In the genomic region with DNA sequence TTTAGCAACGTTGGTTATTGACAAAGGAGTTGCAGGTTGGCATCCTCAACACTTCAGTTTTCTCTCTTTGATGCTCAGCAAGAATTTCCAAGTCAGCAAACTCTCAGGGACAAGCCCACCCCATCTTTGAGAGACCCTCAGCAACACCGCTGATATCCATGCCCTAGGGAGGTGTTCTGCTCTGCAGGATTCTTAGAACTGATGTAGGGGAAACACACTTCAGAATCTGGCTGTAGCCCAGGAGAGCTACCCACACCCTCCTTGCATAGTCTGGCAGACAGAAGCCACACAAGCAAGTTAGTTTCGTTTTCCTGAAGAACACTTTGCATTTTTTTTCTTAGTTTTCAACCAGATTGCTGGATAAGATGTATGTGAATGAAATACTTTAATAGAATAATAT, we compare ENCODE assay signal across 8 cellular contexts. TPM values are rescaled to one million over a fixed set of nuclear protein-coding genes. Genes with fewer than 3 reads are reported as not detected.
DNase-seq lines count a peak whose midpoint lies in the region; ATAC-seq and TF ChIP-seq lines count a peak whose summit lies in the region.

No MANE protein-coding gene starts in this region.

- intact Hi-C loops in esophagus squamous epithelium (cut with DNase I), result no loop called here
- intact Hi-C loops in psoas muscle (cut with DNase I), result no loop called here

- H3K4me1 ChIP-seq in esophagus squamous epithelium (peaks cover 0 to 52% (median 12%) of the 10 kb centered on the region in 3 donors), psoas muscle (peaks cover 15% of the 10 kb centered on the region), H9 (ENCODE audit: insufficient read depth, low read length) (no peaks in the 10 kb centered on the region; the same call in 1 of the 2 replicates)

- no peak overlapping the region for H2BK12ac ChIP-seq in H9 (ENCODE audit: insufficient read length, low read depth, low read length)

- H3K4ac ChIP-seq in H9 (ENCODE audit: low read depth, low read length), result no peak overlapping the region

- TF ChIP-seq CTCF in esophagus squamous epithelium (IDR thresholded peaks at IDR 0.05), result no peak
- no peak for TF ChIP-seq CTCF in psoas muscle (IDR thresholded peaks at IDR 0.05)
- no peak for TF ChIP-seq CTCF in H9 (conservative IDR thresholded peaks at IDR 0.05)

- POLR2A ChIA-PET in activated CD4-positive, alpha-beta memory T cell treated with anti-CD3 and anti-CD28 coated beads, Interleukin-2, amount 10 ng/mL, durations not matched to agents 7 days and 5 days (lab: Charles Lee), result interaction anchor here (0.7 to 2.6 kb wide), 11 partner anchors 10 to 619 kb away, joined by 3 to 46 read pairs (median 3); partner anchors contain the start of genes PEX1, RBM48, SAMD9 and VPS50

- H2BK20ac ChIP-seq in H9 (ENCODE audit: low read depth, low read length, poor library complexity, severe bottlenecking), result no peak overlapping the region

- H3K4me3 ChIP-seq in GM08714 (ENCODE audit: low read length), result peak overlapping the region; percentile 99
- H3K4me3 ChIP-seq in esophagus squamous epithelium, result peak overlapping the region; percentile 19 to 68 (median 38)
- peak overlapping the region; percentile 54 for H3K4me3 ChIP-seq in psoas muscle

- no peak overlapping the region for H2AFZ ChIP-seq in H9 (ENCODE audit: low read length)

- peak overlapping the region; percentile 91 for H3K27ac Mint-ChIP-seq in activated CD4-positive, alpha-beta memory T cell treated with anti-CD3 and anti-CD28 coated beads, Interleukin-2, amount 10 ng/mL, durations not matched to agents 7 days and 5 days
- no peak overlapping the region for H3K27ac Mint-ChIP-seq in H9

- no peak overlapping the region for H2AK5ac ChIP-seq in H9 (ENCODE audit: insufficient read length, low read length)

- peak; percentile 94 for ATAC-seq in GM21717 (IDR thresholded peaks at IDR 0.05; ENCODE audit: unreplicated experiment)
- peak in 3 of 4 donors; percentile 64 to 66 (median 65) for ATAC-seq in psoas muscle

- H3K9ac ChIP-seq in H9 (ENCODE audit: extremely low read depth, insufficient read length, low read length), result no peak overlapping the region

- no peak overlapping the region for H3T11ph ChIP-seq in H9 (ENCODE audit: low read length)

- no peak overlapping the region for H3K4me2 ChIP-seq in H9 (ENCODE audit: insufficient read depth, insufficient read length, low read length)

- H4K20me1 ChIP-seq in H9 (ENCODE audit: control insufficient read depth, insufficient read depth, insufficient read length), result peaks cover 3% of the 10 kb centered on the region

- peaks cover 32% of the 10 kb centered on the region for H3K36me3 Mint-ChIP-seq in activated CD4-positive, alpha-beta memory T cell treated with anti-CD3 and anti-CD28 coated beads, Interleukin-2, amount 10 ng/mL, durations not matched to agents 7 days and 5 days (ENCODE audit: low read depth)
- H3K36me3 Mint-ChIP-seq in H9 (ENCODE audit: insufficient read depth in 1 of 3, low read depth in 3 of 3), result no peaks in the 10 kb centered on the region

- no peak overlapping the region for H4K5ac ChIP-seq in H9 (ENCODE audit: insufficient read length, low read depth, low read length)

- H2BK15ac ChIP-seq in H9 (ENCODE audit: low read depth, low read length), result no peak overlapping the region

- 2 to 8% methylated on average over 3 of the region's 3 CpGs for WGBS in esophagus squamous epithelium, 2 donors
- WGBS in psoas muscle, 3 donors, result 3 to 8% (median 5%) methylated on average over 3 of the region's 3 CpGs
- no CpG with 5 or more reads among the region's 3 CpGs for WGBS in H9 (ENCODE audit: extremely low coverage, insufficient read length, low lambda C conversion rate)

- H3K56ac ChIP-seq in H9 (ENCODE audit: insufficient read length, low read depth, low read length), result no peak overlapping the region

- peaks cover 3% of the 10 kb centered on the region for H3K9me3 Mint-ChIP-seq in activated CD4-positive, alpha-beta memory T cell treated with anti-CD3 and anti-CD28 coated beads, Interleukin-2, amount 10 ng/mL, durations not matched to agents 7 days and 5 days
- no peaks in the 10 kb centered on the region for H3K9me3 Mint-ChIP-seq in H9

- no peak overlapping the region for H2BK120ac ChIP-seq in H9 (ENCODE audit: low read depth, low read length, poor library complexity, severe bottlenecking)

- no peak overlapping the region for H3K23ac ChIP-seq in H9 (ENCODE audit: insufficient read length, low read depth, low read length)

- H4K8ac ChIP-seq in H9 (replicated peaks; ENCODE audit: insufficient read length, low read depth, low read length), result no peak overlapping the region

- no peak overlapping the region for H3K14ac ChIP-seq in H9 (ENCODE audit: insufficient read depth, low read length)

- DNase-seq in LoVo (ENCODE audit: low spot score), result peak; percentile 45
- peak; percentile 54 for DNase-seq in activated CD4-positive, alpha-beta memory T cell treated with anti-CD3 and anti-CD28 coated beads, Interleukin-2, amount 10 ng/mL, durations not matched to agents 7 days and 5 days
- no peak for DNase-seq in esophagus squamous epithelium (lab: John Stamatoyannopoulos, UW)
- DNase-seq in psoas muscle, result no peak
- no peak for DNase-seq in H9
- DNase-seq in NCI-H1930 (lab: John Stamatoyannopoulos, UW), result no peak

- peaks cover 45% of the 10 kb centered on the region for H3K4me1 Mint-ChIP-seq in activated CD4-positive, alpha-beta memory T cell treated with anti-CD3 and anti-CD28 coated beads, Interleukin-2, amount 10 ng/mL, durations not matched to agents 7 days and 5 days
- peaks cover 3 to 15% of the 10 kb centered on the region in 2 experiments; a peak in 3 of 4 replicates for H3K4me1 Mint-ChIP-seq in H9

- no peak overlapping the region for H4K91ac ChIP-seq in H9 (ENCODE audit: insufficient read length, low read depth, low read length)

- no peaks in the 10 kb centered on the region for H3K27me3 Mint-ChIP-seq in activated CD4-positive, alpha-beta memory T cell treated with anti-CD3 and anti-CD28 coated beads, Interleukin-2, amount 10 ng/mL, durations not matched to agents 7 days and 5 days
- H3K27me3 Mint-ChIP-seq in H9 (ENCODE audit: low read depth), result no peaks in the 10 kb centered on the region; the same call in none of the 2 replicates

- no peak overlapping the region for H3K18ac ChIP-seq in H9 (ENCODE audit: insufficient read length, low read depth, low read length)

- H3K23me2 ChIP-seq in H9 (ENCODE audit: insufficient read length, low read depth, low read length, poor library complexity, severe bottlenecking), result no peaks in the 10 kb centered on the region

- no peak for TF ChIP-seq POLR2A in esophagus squamous epithelium (IDR thresholded peaks at IDR 0.05)

- H2BK5ac ChIP-seq in H9 (ENCODE audit: insufficient read length, low read length), result no peak overlapping the region

- H3K27me3 ChIP-seq in esophagus squamous epithelium, result no peaks in the 10 kb centered on the region
- H3K27me3 ChIP-seq in psoas muscle (ENCODE audit: insufficient read depth in 3 of 3, low read length in 2 of 3), result no peaks in the 10 kb centered on the region
- no peaks in the 10 kb centered on the region for H3K27me3 ChIP-seq in H9 (ENCODE audit: insufficient read depth, low read length)

- CTCF ChIA-PET in activated CD4-positive, alpha-beta memory T cell treated with anti-CD3 and anti-CD28 coated beads, Interleukin-2, amount 10 ng/mL, durations not matched to agents 7 days and 5 days (lab: Charles Lee), result interaction anchor here (0.5 to 2.5 kb wide), 4 partner anchors 30 to 202 kb away, joined by 3 to 8 read pairs (median 3); partner anchors contain the start of gene VPS50

- H3K4me3 Mint-ChIP-seq in activated CD4-positive, alpha-beta memory T cell treated with anti-CD3 and anti-CD28 coated beads, Interleukin-2, amount 10 ng/mL, durations not matched to agents 7 days and 5 days, result peak overlapping the region; percentile 91
- no peak overlapping the region for H3K4me3 Mint-ChIP-seq in H9

- no peaks in the 10 kb centered on the region for H3K9me3 ChIP-seq in esophagus squamous epithelium
- no peaks in the 10 kb centered on the region for H3K9me3 ChIP-seq in psoas muscle
- H3K9me3 ChIP-seq in H9 (ENCODE audit: control insufficient read depth, low read depth, low read length), result no peaks in the 10 kb centered on the region

- no peaks in the 10 kb centered on the region for H3K79me2 ChIP-seq in H9 (ENCODE audit: insufficient read depth, low read length)

- H3K27ac ChIP-seq in esophagus squamous epithelium (peak overlapping the region; percentile 27 to 69 (median 54)), psoas muscle (no peak overlapping the region), H9 (ENCODE audit: insufficient read length, low read depth, low read length) (no peak overlapping the region)

- H3K79me1 ChIP-seq in H9 (ENCODE audit: insufficient read depth, low read depth, low read length, poor library complexity, severe bottlenecking), result no peaks in the 10 kb centered on the region

- H3K36me3 ChIP-seq in esophagus squamous epithelium (peaks cover 0 to 26% (median 0%) of the 10 kb centered on the region in 3 donors), psoas muscle (ENCODE audit: insufficient read depth in 1 of 2, low read depth in 1 of 2) (peaks cover 5 to 7% of the 10 kb centered on the region in 2 donors)

RNA-seq across cellular contexts. Expression of gene SAMD9L, which starts 0.8 kb away (rescaled TPM):
- total RNA-seq in activated CD4-positive, alpha-beta memory T cell treated with anti-CD3 and anti-CD28 coated beads, Interleukin-2, amount 10 ng/mL, durations not matched to agents 7 days and 5 days, result 100 to 1,000 TPM; 181 to 184 TPM
- 10 to 100 TPM in 1 of 4 donors, 1 to 10 TPM in 3; 2.8 to 10.4 (median 6.7) TPM for total RNA-seq in esophagus squamous epithelium
- total RNA-seq in psoas muscle, result 1 to 10 TPM; 1.9 to 3.6 (median 2.9) TPM
- polyA plus RNA-seq in psoas muscle, result 1 to 10 TPM in 2 of 3 donors, under 1 TPM in 1; 0.76 to 1.9 (median 1.5) TPM
- total RNA-seq in H9 (2021), result not detected in 2 replicates

RNA-seq across cellular contexts. Expression of gene SAMD9, which starts 29.6 kb away (rescaled TPM):
- total RNA-seq in activated CD4-positive, alpha-beta memory T cell treated with anti-CD3 and anti-CD28 coated beads, Interleukin-2, amount 10 ng/mL, durations not matched to agents 7 days and 5 days, result 10 to 100 TPM; 92.0 to 94.9 TPM
- total RNA-seq in esophagus squamous epithelium (10 to 100 TPM; 48.6 to 86.3 (median 65.8) TPM), psoas muscle (1 to 10 TPM in 3 of 4 donors, under 1 TPM in 1; 0.84 to 2.3 (median 1.7) TPM), H9 (2021) (0.07 TPM in 1 of 2 replicates, not detected in the other)
- under 1 TPM; 0.53 to 0.93 (median 0.59) TPM for polyA plus RNA-seq in psoas muscle

Comparison
In these comparisons a context has a peak if more than half of its experiments do, and no peak if none do; other contexts are left out.
1. H3K4me3 ChIP-seq: peak in every context shown above with its lines; median percentile 99 in GM08714; 54 in psoas muscle; 38 in esophagus squamous epithelium.
2. DNase-seq: peak in LoVo (single experiment) and activated CD4-positive, alpha-beta memory T cell treated with anti-CD3 and anti-CD28 coated beads, Interleukin-2, amount 10 ng/mL, durations not matched to agents 7 days and 5 days (single experiment); none in esophagus squamous epithelium (single experiment), psoas muscle (0 of 2), H9 (single experiment) and NCI-H1930 (0 of 2).
3. H3K27ac ChIP-seq: peak in esophagus squamous epithelium (4 of 4); none in psoas muscle (single experiment) and H9 (single experiment).
4. RNA of gene SAMD9L, which starts 0.8 kb away (total RNA-seq): 181 to 184 TPM in activated CD4-positive, alpha-beta memory T cell treated with anti-CD3 and anti-CD28 coated beads, Interleukin-2, amount 10 ng/mL, durations not matched to agents 7 days and 5 days; 2.8 to 10.4 TPM in esophagus squamous epithelium, 1.9 to 3.6 TPM in psoas muscle and not detected in H9; every median in the first group is over 10 times any median in the second.
5. RNA of gene SAMD9, which starts 29.6 kb away (total RNA-seq): 92.0 to 94.9 TPM in activated CD4-positive, alpha-beta memory T cell treated with anti-CD3 and anti-CD28 coated beads, Interleukin-2, amount 10 ng/mL, durations not matched to agents 7 days and 5 days and 48.6 to 86.3 TPM in esophagus squamous epithelium; 0.84 to 2.3 TPM in psoas muscle and 0.07 TPM in H9; every median in the first group is over 10 times any median in the second.